ENCODE assay signal across 19 cellular contexts in the genomic region with DNA sequence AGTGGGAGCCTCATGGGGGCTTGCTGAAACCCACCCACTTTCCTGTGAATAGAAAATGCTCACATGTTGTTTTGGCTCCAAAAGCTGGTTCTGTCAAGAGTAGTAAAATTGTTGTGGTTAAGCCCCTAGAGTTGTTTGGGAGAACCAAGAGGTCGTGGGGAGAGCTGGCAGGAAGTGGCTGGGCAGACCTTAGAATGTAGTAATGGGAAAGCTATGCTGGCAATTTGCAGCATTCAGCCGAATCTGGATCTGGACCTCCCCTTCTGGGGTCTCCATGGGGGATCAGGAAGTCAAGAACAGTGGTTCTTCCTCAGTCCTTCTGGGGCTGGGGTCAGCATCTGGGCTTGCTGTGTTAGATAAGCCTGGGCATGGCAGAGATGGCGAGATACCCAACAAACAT.
A peak's percentile ranks its signal among the peaks of the same experiment; 100 is the strongest.
DNase-seq lines count a peak whose midpoint lies in the region; ATAC-seq, FAIRE-seq and TF ChIP-seq lines count a peak whose summit lies in the region.
"Had no signal": no experiment of that assay in that cellular context is flagged by ENCODE, and none has a peak within 500 bp of the region (broad histone marks: within the 10 kb centered on the region; RNA-seq: fewer than 3 reads in every experiment).

No MANE protein-coding gene starts in this region.

- DNase-seq in GM23248 (peak; percentile 31), RCC 7860 (ENCODE audit: low spot score) (peak; percentile 40), fibroblast of peridontal ligament (ENCODE audit: extremely low read depth) (peak; percentile 42), renal cortical epithelial cell (ENCODE audit: low read depth) (peak; percentile 28), hepatocyte (ENCODE audit: low spot score) (no peak), esophagus muscularis mucosa (ENCODE audit: extremely low spot score) (no peak), posterior vena cava (ENCODE audit: low spot score) (no peak)
- DNase-seq: activated CD8-positive, alpha-beta T cell treated with anti-CD3 and anti-CD28 coated beads for 36 hours; activated naive CD8-positive, alpha-beta T cell treated with anti-CD3 and anti-CD28 coated beads for 36 hours; activated T-cell treated with anti-CD3 and anti-CD28 coated beads, Interleukin-2, amount 50 U/mL, for 72 hours; DMS 273 treated with DMSO at 0.1 percent for 48 hours; kidney; NCI-H2081; NCI-H526; nucleus accumbens; sigmoid colon; stimulated activated CD4-positive, alpha-beta T cell treated with anti-CD3 and anti-CD28 coated beads, Interleukin-4, amount 100 ng/mL, for 1 hour had no signal

- intact Hi-C loops in esophagus muscularis mucosa (cut with DNase I) (no loop called here), posterior vena cava (cut with DNase I) (no loop called here)

- WGBS in GM23248 (ENCODE audit: low coverage in 1 of 2, low lambda C conversion rate in 2 of 2, missing lambda C conversion rate in 2 of 2), 2 experiments: 36 to 37% methylated on average over 3 of the region's 3 CpGs
- 61% methylated on average over 3 of the region's 3 CpGs for WGBS in hepatocyte (ENCODE audit: low lambda C conversion rate, missing lambda C conversion rate)
- WGBS in esophagus muscularis mucosa: 50% methylated on average over 3 of the region's 3 CpGs

- 0 out of 2 replicates have a peak, but pooled peaks cover 6% of the 10 kb centered on the region for H3F3A ChIP-seq in GM23248 (ENCODE audit: insufficient read depth)

- TF ChIP-seq POLR2A in esophagus muscularis mucosa (IDR thresholded peaks at IDR 0.05; ENCODE audit: low read depth): no peak

- FAIRE-seq in RCC 7860 (lab: Jason Lieb, UNC): no peak
- FAIRE-seq: kidney had no signal

- H4K20me1 ChIP-seq in GM23248 (ENCODE audit: insufficient read depth) (no peaks in the 10 kb centered on the region), hepatocyte (ENCODE audit: insufficient read depth, poor library complexity, severe bottlenecking) (no peaks in the 10 kb centered on the region)
- H4K20me1 ChIP-seq: BLaER1 had no signal

- H3K4me2 ChIP-seq in GM23248 (ENCODE audit: unreplicated experiment) (peak overlapping the region; percentile 33), hepatocyte (no peak overlapping the region)
- H3K4me2 ChIP-seq: BLaER1 had no signal

- H3K9ac ChIP-seq in GM23248: no peak overlapping the region
- H3K9ac ChIP-seq: BLaER1 had no signal

- no peaks in the 10 kb centered on the region for H3K79me2 ChIP-seq in GM23248 (ENCODE audit: insufficient read depth)
- no peaks in the 10 kb centered on the region for H3K79me2 ChIP-seq in hepatocyte

- H3K27me3 ChIP-seq in GM23248 (replicated peaks; ENCODE audit: insufficient read depth) (no peaks in the 10 kb centered on the region), hepatocyte (no peaks in the 10 kb centered on the region), esophagus muscularis mucosa (no peaks in the 10 kb centered on the region)
- H3K27me3 ChIP-seq: BLaER1, sigmoid colon had no signal

- in situ Hi-C loops in GM23248 (cut with MboI): no loop called here

- H3K9me2 ChIP-seq in GM23248 (ENCODE audit: insufficient read depth) (no peaks in the 10 kb centered on the region), hepatocyte (replicated peaks; ENCODE audit: insufficient read depth) (no peaks in the 10 kb centered on the region)

- no peak for TF ChIP-seq CTCF in hepatocyte (IDR thresholded peaks at IDR 0.05; ENCODE audit: poor library complexity)
- no peak for TF ChIP-seq CTCF in esophagus muscularis mucosa (IDR thresholded peaks at IDR 0.05)

- H3K4me3 ChIP-seq in GM23248: no peak overlapping the region
- no peak overlapping the region for H3K4me3 ChIP-seq in hepatocyte
- H3K4me3 ChIP-seq in esophagus muscularis mucosa: no peak overlapping the region
- H3K4me3 ChIP-seq: BLaER1, sigmoid colon had no signal

- TF ChIP-seq EP300 in esophagus muscularis mucosa (IDR thresholded peaks at IDR 0.05): no peak

- 0 out of 2 replicates have a peak overlapping the region, but pooled peaks have one; percentile 12 for H2AFZ ChIP-seq in GM23248
- H2AFZ ChIP-seq in hepatocyte: no peak overlapping the region

- peaks cover 10% of the 10 kb centered on the region for H3K4me1 ChIP-seq in GM23248 (ENCODE audit: insufficient read depth)
- H3K4me1 ChIP-seq in hepatocyte (ENCODE audit: insufficient read depth): no peaks in the 10 kb centered on the region
- H3K4me1 ChIP-seq in esophagus muscularis mucosa: no peaks in the 10 kb centered on the region
- H3K4me1 ChIP-seq: BLaER1, sigmoid colon had no signal

- ATAC-seq in HG02759 (IDR thresholded peaks at IDR 0.05; ENCODE audit: unreplicated experiment): no peak
- ATAC-seq: activated CD8-positive, alpha-beta T cell treated with anti-CD3 and anti-CD28 coated beads for 36 hours; activated T-cell treated with anti-CD3 and anti-CD28 coated beads, Interleukin-2, amount 50 U/mL, for 72 hours had no signal

- H3K27ac ChIP-seq in GM23248 (no peak overlapping the region), hepatocyte (no peak overlapping the region), esophagus muscularis mucosa (replicated peaks in 1 of 4) (no peak overlapping the region)
- H3K27ac ChIP-seq: BLaER1, sigmoid colon had no signal

- no peaks in the 10 kb centered on the region for H3K9me3 ChIP-seq in GM23248 (ENCODE audit: low read depth)
- no peaks in the 10 kb centered on the region for H3K9me3 ChIP-seq in hepatocyte (ENCODE audit: low read depth)
- H3K9me3 ChIP-seq in esophagus muscularis mucosa: peaks cover 0 to 13% (median 8%) of the 10 kb centered on the region in 4 donors

- H3K36me3 ChIP-seq in GM23248 (ENCODE audit: low read depth) (no peaks in the 10 kb centered on the region), hepatocyte (replicated peaks; ENCODE audit: insufficient read depth, low read depth) (no peaks in the 10 kb centered on the region), esophagus muscularis mucosa (no peaks in the 10 kb centered on the region)
- H3K36me3 ChIP-seq: BLaER1, sigmoid colon had no signal

Comparison
In these comparisons a context has a peak if more than half of its experiments do, and no peak if none do; other contexts are left out.
1. DNase-seq: peak in GM23248 (single experiment), RCC 7860 (single experiment), fibroblast of peridontal ligament (single experiment) and renal cortical epithelial cell (single experiment); none in hepatocyte (single experiment), esophagus muscularis mucosa (single experiment) and posterior vena cava (single experiment).